15 cellular contexts compared by ENCODE assay signal in the genomic region with DNA sequence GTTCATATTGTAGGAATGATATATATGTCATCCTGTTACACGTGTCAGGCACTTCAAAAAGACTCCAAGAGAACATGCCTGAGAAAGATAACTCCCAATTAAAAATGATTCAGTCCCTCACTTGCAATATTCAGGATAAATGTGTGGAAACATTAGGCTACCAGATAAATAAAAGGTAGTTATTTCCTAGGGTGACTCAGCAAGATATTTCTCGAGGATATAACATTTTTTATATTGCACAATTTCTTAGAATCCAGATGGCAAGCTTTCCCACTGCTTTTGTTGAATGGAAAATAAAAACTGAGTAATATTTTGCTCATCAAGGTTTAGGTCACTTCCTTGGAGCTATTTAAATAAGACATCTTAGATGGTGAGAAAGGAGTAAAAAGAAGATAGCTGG.
A peak's percentile ranks its signal among the peaks of the same experiment; 100 is the strongest.
DNase-seq lines count a peak whose midpoint lies in the region; ATAC-seq and TF ChIP-seq lines count a peak whose summit lies in the region.
"Had no signal": no experiment of that assay in that cellular context is flagged by ENCODE, and none has a peak within 500 bp of the region (broad histone marks: within the 10 kb centered on the region; RNA-seq: fewer than 3 reads in every experiment).

No MANE protein-coding gene starts in this region.

- ATAC-seq in HG03565 (IDR thresholded peaks at IDR 0.05; ENCODE audit: unreplicated experiment), result no peak
- ATAC-seq: activated CD8-positive, alpha-beta memory T cell treated with anti-CD3 and anti-CD28 coated beads, Interleukin-2, amount 10 ng/mL, durations not matched to agents 7 days and 5 days had no signal

- no peak for TF ChIP-seq CTCF in astrocyte of the spinal cord (IDR thresholded peaks at IDR 0.05; ENCODE audit: low read depth, low read length)

- H3K4me3 ChIP-seq in astrocyte of the spinal cord (ENCODE audit: low read depth, low read length), result no peak overlapping the region

- in situ Hi-C loops in astrocyte of the spinal cord (cut with HindIII; ENCODE audit: low sequenced_read_pairs), result no loop called here

- DNase-seq in AG08396 (ENCODE audit: low spot score), result peak; percentile 64
- DNase-seq in HPDE6-E6E7 (ENCODE audit: extremely low spot score), result peak; percentile 47
- DNase-seq in astrocyte of the spinal cord (ENCODE audit: low read depth, low spot score), result peak; percentile 91
- peak; percentile 47 for DNase-seq in glomerular visceral epithelial cell (ENCODE audit: extremely low spot score)
- no peak for DNase-seq in activated gamma-delta T cell treated with Interleukin-2 at 50 U/mL for 16 hours
- DNase-seq in NCI-H345 (lab: John Stamatoyannopoulos, UW), result no peak
- no peak for DNase-seq in stimulated activated CD4-positive, alpha-beta T cell treated with anti-CD3 and anti-CD28 coated beads, Interleukin-4, amount 100 ng/mL, for 24 hours
- DNase-seq: activated CD8-positive, alpha-beta memory T cell treated with anti-CD3 and anti-CD28 coated beads, Interleukin-2, amount 10 ng/mL, durations not matched to agents 7 days and 5 days; activated naive CD8-positive, alpha-beta T cell treated with anti-CD3 and anti-CD28 coated beads, Interleukin-2, amount 10 ng/mL, durations not matched to agents 7 days and 5 days; effector CD4-positive, alpha-beta T cell; mesendoderm; NCI-H2171 treated with DMSO at 0.1 percent for 48 hours; stimulated activated CD4-positive, alpha-beta T cell treated with anti-CD3 and anti-CD28 coated beads, Interleukin-2, amount 100 ng/mL, for 48 hours; stimulated activated naive CD4-positive, alpha-beta T cell treated with Interleukin-2 at 50 U/mL for 16 hours had no signal

Comparison
In these comparisons a context has a peak if more than half of its experiments do, and no peak if none do; other contexts are left out.
1. DNase-seq: peak in AG08396 (single experiment), HPDE6-E6E7 (single experiment), astrocyte of the spinal cord (single experiment) and glomerular visceral epithelial cell (single experiment); none in activated gamma-delta T cell treated with Interleukin-2 at 50 U/mL for 16 hours (single experiment), NCI-H345 (single experiment) and stimulated activated CD4-positive, alpha-beta T cell treated with anti-CD3 and anti-CD28 coated beads, Interleukin-4, amount 100 ng/mL, for 24 hours (single experiment).